In the genomic region with DNA sequence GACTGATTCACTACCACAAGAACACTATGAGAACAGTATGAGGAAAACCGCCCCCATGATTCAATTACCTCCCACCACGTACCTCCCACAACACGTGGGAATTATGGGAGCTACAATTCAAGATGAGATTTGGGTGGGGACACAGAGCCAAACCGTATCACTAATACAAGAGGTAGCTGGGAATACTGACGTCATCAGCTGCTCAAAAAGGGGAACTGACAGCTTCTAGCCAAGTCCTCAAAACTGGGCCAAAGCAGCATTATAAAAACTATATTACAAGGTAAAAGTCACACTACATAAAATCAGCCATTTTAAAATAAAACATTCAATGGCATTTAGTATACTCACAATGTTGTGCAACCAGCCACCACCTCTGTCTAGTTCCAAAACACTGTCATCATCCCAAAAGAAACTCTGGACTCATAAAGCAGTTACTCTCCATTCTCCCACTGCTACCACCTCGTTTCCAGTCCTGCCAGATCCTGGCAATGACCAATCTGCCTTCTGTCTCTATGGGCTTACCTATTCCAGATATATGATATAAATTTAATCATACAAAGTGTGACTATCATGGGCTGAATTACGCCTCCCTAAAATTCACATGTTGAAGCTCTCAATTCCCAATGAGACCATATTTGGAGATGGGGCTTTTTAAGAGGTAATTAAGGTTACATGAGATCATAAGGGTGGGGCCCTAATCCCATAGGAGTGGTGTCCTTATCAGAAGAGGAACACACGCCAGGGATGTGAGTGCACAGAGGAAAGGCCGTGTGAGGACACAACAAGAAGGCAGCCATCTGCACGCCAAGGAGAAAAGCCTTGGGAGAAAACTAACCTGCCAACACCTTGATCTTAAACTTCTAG, we compare ENCODE assay signal across 18 cellular contexts.
"Had no signal": no experiment of that assay in that cellular context is flagged by ENCODE, and none has a peak within 500 bp of the region (broad histone marks: within the 10 kb centered on the region; RNA-seq: fewer than 3 reads in every experiment).

No MANE protein-coding gene starts in this region.

- H3K9me3 ChIP-seq: body of pancreas, prostate gland, sigmoid colon had no signal

- H3K4me1 ChIP-seq: prostate gland, sigmoid colon, upper lobe of left lung had no signal

- DNase-seq: activated B cell treated with CpG ODN at 0.5 μM for 24 hours; activated CD4-positive, alpha-beta T cell treated with anti-CD3 and anti-CD28 coated beads, Interleukin-2, amount 10 ng/mL, durations not matched to agents 24 days and 14 days; activated CD8-positive, alpha-beta memory T cell treated with anti-CD3 and anti-CD28 coated beads for 24 hours; activated naive CD4-positive, alpha-beta T cell treated with anti-CD3 and anti-CD28 coated beads, Interleukin-2, amount 50 U/mL, for 16 hours; activated T-cell treated with anti-CD3 and anti-CD28 coated beads for 4 hours; cortex of kidney; effector memory CD4-positive, alpha-beta T cell; hypothalamus; occipital lobe; sigmoid colon; stimulated activated CD4-positive, alpha-beta T cell treated with anti-CD3 and anti-CD28 coated beads, Interleukin-12 subunit alpha, Interleukin-12 subunit beta, amount 100 ng/mL, for 4 hours; stimulated activated CD4-positive, alpha-beta T cell treated with anti-CD3 and anti-CD28 coated beads, Interleukin-2, amount 100 ng/mL, for 48 hours; stimulated activated naive CD8-positive, alpha-beta T cell treated with anti-CD3 and anti-CD28 coated beads, Interleukin-15, Interleukin-2, amounts not matched to agents 100 U/mL and 50 U/mL, for 24 hours; T-helper 1 cell; upper lobe of left lung had no signal

- ATAC-seq: body of pancreas; stimulated activated naive CD8-positive, alpha-beta T cell treated with anti-CD3 and anti-CD28 coated beads, Interleukin-15, Interleukin-2, amounts not matched to agents 100 U/mL and 50 U/mL, for 24 hours had no signal

- H3K4me3 ChIP-seq: body of pancreas, lung, prostate gland, sigmoid colon, upper lobe of left lung had no signal

- H3K27ac ChIP-seq: body of pancreas, prostate gland, sigmoid colon, upper lobe of left lung had no signal

- H3K36me3 ChIP-seq: prostate gland, sigmoid colon, upper lobe of left lung had no signal

- H3K27me3 ChIP-seq: body of pancreas, upper lobe of left lung had no signal
